ENCODE assay signal across 9 cellular contexts in the genomic region with DNA sequence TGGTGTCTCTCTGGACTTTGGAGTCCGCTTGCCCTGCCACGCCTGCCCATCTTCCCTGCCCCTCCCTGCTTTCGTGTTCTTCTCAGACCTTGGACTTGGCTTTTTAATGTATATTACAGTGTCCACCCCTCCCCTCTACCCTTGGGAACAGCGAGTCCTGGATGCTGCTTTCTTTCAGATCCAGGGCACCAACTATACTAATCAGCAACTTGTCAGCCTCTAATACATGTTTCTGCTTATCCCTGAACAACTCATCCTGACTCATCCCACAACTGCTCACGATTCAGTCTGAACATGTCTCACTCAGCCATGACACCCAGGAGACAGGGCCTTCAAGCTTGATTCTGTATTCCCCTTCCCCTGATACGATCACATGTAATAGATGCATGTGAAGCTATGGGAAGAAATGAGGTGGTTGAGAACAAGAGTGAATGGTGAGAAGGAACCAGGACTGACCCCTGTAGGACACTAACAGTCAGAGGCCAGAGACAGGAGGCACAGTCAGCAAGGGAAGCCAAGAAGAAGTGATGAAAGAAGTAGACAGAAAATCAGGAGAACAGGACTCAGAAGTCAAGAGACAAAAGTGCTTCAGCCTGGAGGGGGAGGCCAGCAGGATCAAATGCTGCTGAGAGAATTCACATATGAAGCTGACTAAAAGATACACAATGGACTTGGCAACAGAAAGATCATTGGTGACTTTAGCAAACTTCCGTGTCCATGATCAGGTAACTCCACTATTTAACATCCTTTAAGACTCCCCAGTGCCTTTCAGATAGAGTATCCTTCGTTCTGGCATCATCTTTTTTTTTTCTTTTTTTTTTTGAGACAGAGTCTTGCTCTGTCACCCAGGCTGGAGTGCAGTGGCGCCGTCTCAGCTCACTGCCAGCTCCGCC. TPM values are rescaled to one million over a fixed set of nuclear protein-coding genes. Genes with fewer than 3 reads are reported as not detected.
DNase-seq lines count a peak whose midpoint lies in the region; ATAC-seq and TF ChIP-seq lines count a peak whose summit lies in the region.
"Had no signal": no experiment of that assay in that cellular context is flagged by ENCODE, and none has a peak within 500 bp of the region (broad histone marks: within the 10 kb centered on the region; RNA-seq: fewer than 3 reads in every experiment).

No MANE protein-coding gene starts in this region.

- H3F3A ChIP-seq in PC-3 (ENCODE audit: low read length, unreplicated experiment), result no peaks in the 10 kb centered on the region

- H4K20me1 ChIP-seq in PC-3 (ENCODE audit: low read length), result no peaks in the 10 kb centered on the region

- H3K4me3 ChIP-seq in PC-3 (ENCODE audit: low read length) (no peak overlapping the region), left ventricle myocardium inferior (no peak overlapping the region)

- no peaks in the 10 kb centered on the region for H3K27me3 ChIP-seq in PC-3 (ENCODE audit: low read length)
- H3K27me3 ChIP-seq in left ventricle myocardium inferior (ENCODE audit: low read depth), result no peaks in the 10 kb centered on the region

- ATAC-seq in GM18520 (IDR thresholded peaks at IDR 0.05; ENCODE audit: unreplicated experiment) (peak; percentile 46), PC-3 (peak; percentile 90)

- DNase-seq in A172 (ENCODE audit: low spot score) (peak; percentile 74), PC-3 (peak; percentile 77), fibroblast of peridontal ligament (ENCODE audit: extremely low read depth) (peak; percentile 77), T-helper 9 cell (no peak), NCI-H2196 treated with DMSO at 0.1 percent for 48 hours (lab: John Stamatoyannopoulos, UW; ENCODE audit: unreplicated experiment) (no peak), middle frontal gyrus (ENCODE audit: extremely low spot score, low spot score) (no peak), left ventricle myocardium inferior (no peak)
- DNase-seq: KBM-7 had no signal

- TF ChIP-seq CTCF in PC-3 (conservative IDR thresholded peaks at IDR 0.05; ENCODE audit: low read depth, low read length) (no peak), left ventricle myocardium inferior (IDR thresholded peaks at IDR 0.05; ENCODE audit: borderline replicate concordance) (no peak)

- H3K9me2 ChIP-seq in PC-3 (replicated peaks; ENCODE audit: low read length), result no peaks in the 10 kb centered on the region

- intact Hi-C loops in PC-3 (cut with micrococcal nuclease) (loop anchor here (2.0 kb wide), 1 partner anchor 54 kb away; no protein-coding TSS in a partner anchor), left ventricle myocardium inferior (cut with micrococcal nuclease) (loop anchor here (5.0 kb wide), 1 partner anchor 95 kb away; no protein-coding TSS in a partner anchor)

- H2AFZ ChIP-seq in PC-3 (ENCODE audit: low read length), result no peak overlapping the region

- peaks cover 22% of the 10 kb centered on the region for H3K4me1 ChIP-seq in PC-3 (ENCODE audit: insufficient read depth, low read length)
- H3K4me1 ChIP-seq in left ventricle myocardium inferior, result peaks cover 6% of the 10 kb centered on the region

- no peaks in the 10 kb centered on the region for H3K36me3 ChIP-seq in PC-3 (ENCODE audit: low read depth, low read length)
- no peaks in the 10 kb centered on the region for H3K36me3 ChIP-seq in left ventricle myocardium inferior

- H3K9ac ChIP-seq in PC-3 (ENCODE audit: low read length), result no peak overlapping the region

- POLR2A ChIA-PET in PC-3 (lab: Charles Lee; ENCODE audit: unreplicated experiment), result no interaction called here

- peak overlapping the region; percentile 33 for H3K4me2 ChIP-seq in PC-3 (ENCODE audit: low read length)

- no peaks in the 10 kb centered on the region for H3K79me2 ChIP-seq in PC-3 (ENCODE audit: low read length)

- CTCF ChIA-PET in PC-3 (lab: Charles Lee), result interaction anchor here (0.6 kb wide), 2 partner anchors 24 to 130 kb away, joined by 3 read pairs; no protein-coding TSS in a partner anchor

- BruUV-seq in PC-3 (replicated peaks; lab: Mats Ljungman, UMichigan), result no TSS peak

- H3K9me3 ChIP-seq in PC-3 (ENCODE audit: low read length) (no peaks in the 10 kb centered on the region), left ventricle myocardium inferior (replicated peaks) (no peaks in the 10 kb centered on the region)

- H3K27ac ChIP-seq in PC-3 (ENCODE audit: low read length), result peak overlapping the region; percentile 34
- no peak overlapping the region for H3K27ac ChIP-seq in left ventricle myocardium inferior (replicated peaks)

RNA-seq across cellular contexts. Expression of a gene that starts 35.4 kb away (rescaled TPM):
- not detected in 2 replicates for total RNA-seq in A172 (2014; rRNA removed; shearing (Covaris generic))
- total RNA-seq in PC-3 (2014; rRNA removed) (1.8 TPM in 1 of 2 replicates, not detected in the other), left ventricle myocardium inferior (not detected)

RNA-seq across cellular contexts. Expression of a gene that starts 58.1 kb away (rescaled TPM):
- total RNA-seq in A172 (2014; rRNA removed; shearing (Covaris generic)), result 72.6 and 92.1 TPM in 2 replicates
- total RNA-seq in PC-3 (2014; rRNA removed), result 21.9 and 22.5 TPM in 2 replicates
- total RNA-seq in left ventricle myocardium inferior, result 19.2 TPM

Comparison
In these comparisons a context has a peak if more than half of its experiments do, and no peak if none do; other contexts are left out.
1. DNase-seq: peak in A172 (single experiment), PC-3 (single experiment) and fibroblast of peridontal ligament (single experiment); none in T-helper 9 cell (single experiment), NCI-H2196 treated with DMSO at 0.1 percent for 48 hours (single experiment), middle frontal gyrus (single experiment) and left ventricle myocardium inferior (single experiment).